2 cellular contexts compared by ENCODE assay signal in genomic region chr22:46069518-46070214, GRCh38.
TF ChIP-seq lines count a peak whose summit lies in the region.

No MANE protein-coding gene starts in this region.

TF ChIP-seq in IMR-90, 13 proteins besides CTCF, POLR2A, EP300 and RAD21 (continued from another document):
- TF ChIP-seq ELK1 (IDR thresholded peaks at IDR 0.05; ENCODE audit: borderline replicate concordance, low read depth, low read length): no peak
- no peak for TF ChIP-seq RCOR1 (IDR thresholded peaks at IDR 0.05; ENCODE audit: insufficient replicate concordance, low read length)
- peak; percentile 29; the same call in 1 of the 2 replicates for TF ChIP-seq MAZ (IDR thresholded peaks at IDR 0.05; ENCODE audit: borderline replicate concordance, low read depth, low read length)
- TF ChIP-seq CHD1 (IDR thresholded peaks at IDR 0.05; ENCODE audit: low read depth, low read length): no peak
- TF ChIP-seq RFX5 (IDR thresholded peaks at IDR 0.05; ENCODE audit: low read depth, low read length): no peak
- no peak for TF ChIP-seq FOS (IDR thresholded peaks at IDR 0.05; ENCODE audit: low read depth, low read length)

TF ChIP-seq in K562, 482 proteins besides CTCF, POLR2A, EP300 and RAD21 (continued from another document):
- no peak for TF ChIP-seq REST (CRISPR knock-in tag; IDR thresholded peaks at IDR 0.05; ENCODE audit: low read depth)
- TF ChIP-seq CHD2 (IDR thresholded peaks at IDR 0.05; ENCODE audit: low read depth, low read length): no peak
- TF ChIP-seq PHTF2 (CRISPR knock-in tag; IDR thresholded peaks at IDR 0.05): no peak
- no peak for TF ChIP-seq HSF4 (CRISPR knock-in tag; IDR thresholded peaks at IDR 0.05; ENCODE audit: borderline replicate concordance)
- TF ChIP-seq ZNF133 (CRISPR knock-in tag; IDR thresholded peaks at IDR 0.05): no peak
- no peak for TF ChIP-seq ZNF830 (CRISPR knock-in tag; IDR thresholded peaks at IDR 0.05)
- TF ChIP-seq HNRNPK (IDR thresholded peaks at IDR 0.05; ENCODE audit: low read depth, low read length, poor library complexity, severe bottlenecking): no peak
